Comparison of ENCODE assay signal across 8 cellular contexts in the genomic region with DNA sequence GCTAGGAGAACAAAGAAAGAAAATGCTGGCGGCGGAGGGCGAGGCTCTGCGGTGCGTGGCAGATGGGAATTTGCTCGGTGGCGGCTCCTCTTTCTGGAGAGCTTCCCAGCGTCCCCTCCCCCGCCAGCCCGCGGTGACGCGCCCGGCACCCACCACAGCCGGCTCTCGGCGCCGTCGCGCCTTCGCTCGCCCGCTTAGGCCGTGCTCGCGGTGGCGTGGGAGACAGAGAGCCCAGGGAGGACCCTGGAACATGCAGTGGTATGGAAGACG. TPM values are rescaled to one million over a fixed set of nuclear protein-coding genes. Genes with fewer than 3 reads are reported as not detected.
A peak's percentile ranks its signal among the peaks of the same experiment; 100 is the strongest.
DNase-seq lines count a peak whose midpoint lies in the region; ATAC-seq, FAIRE-seq and TF ChIP-seq lines count a peak whose summit lies in the region.

No MANE protein-coding gene starts in this region.

- peaks cover 80% of the 10 kb centered on the region for H3K4me1 ChIP-seq in OCI-LY7 (ENCODE audit: insufficient read depth, low read length, poor library complexity, severe bottlenecking)
- peaks cover 9 to 25% of the 10 kb centered on the region in 2 experiments; a peak in 4 of 5 replicates for H3K4me1 ChIP-seq in K562 (replicated peaks in 1 of 2; ENCODE audit: control insufficient read depth in 2 of 2, insufficient read depth in 2 of 2, low read length in 2 of 2)
- no peaks in the 10 kb centered on the region for H3K4me1 ChIP-seq in iPS DF 6.9 (ENCODE audit: control insufficient read depth, insufficient read depth, low read length)
- H3K4me1 ChIP-seq in rectal smooth muscle tissue (ENCODE audit: control insufficient read depth, insufficient read depth, low read length) = no peaks in the 10 kb centered on the region

- POLR2A ChIA-PET in OCI-LY7 (lab: Charles Lee) = interaction anchor here (1.0 to 2.1 kb wide), 3 partner anchors 14 to 64 kb away, joined by 4 to 8 read pairs (median 7); no protein-coding TSS in a partner anchor
- POLR2A ChIA-PET in K562 (lab: Yijun Ruan, JAX) = interaction anchor here (0.6 to 1.0 kb wide), 4 partner anchors 9 to 113 kb away, joined by 3 to 4 read pairs (median 3); no protein-coding TSS in a partner anchor

- peak; percentile 37 for ATAC-seq in HG02759 (IDR thresholded peaks at IDR 0.05; ENCODE audit: unreplicated experiment)
- peak; percentile 73 for ATAC-seq in K562

- peak overlapping the region; percentile 46 for H2AFZ ChIP-seq in OCI-LY7 (ENCODE audit: low read length)
- peak overlapping the region; percentile 95 for H2AFZ ChIP-seq in K562 (ENCODE audit: low read depth, low read length)

- TF ChIP-seq POLR2A in K562 (conservative IDR thresholded peaks at IDR 0.05) (no peak), GM12891 (IDR thresholded peaks at IDR 0.05; ENCODE audit: low read depth, low read length) (no peak)

- no peaks in the 10 kb centered on the region for H3K9me1 ChIP-seq in K562 (ENCODE audit: control insufficient read depth, insufficient read depth, low read length)

- H3K9ac ChIP-seq in K562 (ENCODE audit: insufficient read depth in 1 of 2, low read depth in 2 of 2, low read length in 2 of 2) (peak overlapping the region; percentile 60 to 88), rectal smooth muscle tissue (ENCODE audit: low read length) (peak overlapping the region; percentile 96)

- H3K36me3 ChIP-seq in OCI-LY7 (ENCODE audit: insufficient read depth, low read length) (no peaks in the 10 kb centered on the region), K562 (ENCODE audit: control insufficient read depth, insufficient read depth, low read length) (no peaks in the 10 kb centered on the region), iPS DF 6.9 (ENCODE audit: control insufficient read depth, insufficient read depth, low read length) (no peaks in the 10 kb centered on the region), rectal smooth muscle tissue (ENCODE audit: control insufficient read depth, insufficient read depth, low read length) (no peaks in the 10 kb centered on the region)

- FAIRE-seq in K562 (lab: Jason Lieb, UNC) (no peak), GM12891 (lab: Jason Lieb, UNC) (no peak)

- H3K27ac ChIP-seq in OCI-LY7 (ENCODE audit: low read depth, low read length, poor library complexity, severe bottlenecking) (peak overlapping the region; percentile 83), K562 (ENCODE audit: extremely low read depth, low read depth, low read length) (no peak overlapping the region; the same call in 2 of the 3 replicates), iPS DF 6.9 (ENCODE audit: low read length) (no peak overlapping the region), rectal smooth muscle tissue (ENCODE audit: low read depth, low read length) (peak overlapping the region; percentile 97)

- H3K9me2 ChIP-seq in OCI-LY7 (ENCODE audit: insufficient read depth, low read length) = no peaks in the 10 kb centered on the region

- no peaks in the 10 kb centered on the region for H3K9me3 ChIP-seq in OCI-LY7 (ENCODE audit: low read length)
- no peaks in the 10 kb centered on the region for H3K9me3 ChIP-seq in K562 (replicated peaks; ENCODE audit: control insufficient read depth, insufficient read depth, low read depth, low read length)
- no peaks in the 10 kb centered on the region for H3K9me3 ChIP-seq in iPS DF 6.9 (ENCODE audit: control insufficient read depth, insufficient read depth, low read length)

- intact Hi-C loops in OCI-LY7 (cut with micrococcal nuclease; ENCODE audit: unreplicated experiment) = loop anchor here (10.0 kb wide), 2 partner anchors 503 to 583 kb away; partner anchors contain the start of gene ZNF33B
- intact Hi-C loops in K562 (cut with micrococcal nuclease) = loop anchor here (5.0 to 10.0 kb wide), 3 partner anchors 65 to 327 kb away; no protein-coding TSS in a partner anchor

- peak overlapping the region; percentile 92 for H3K4me3 ChIP-seq in OCI-LY7 (ENCODE audit: low read depth, low read length, poor library complexity, severe bottlenecking)
- peak overlapping the region; percentile 87 for H3K4me3 ChIP-seq in K562
- H3K4me3 ChIP-seq in iPS DF 6.9 (ENCODE audit: low read length) = peak overlapping the region; percentile 81
- H3K4me3 ChIP-seq in rectal smooth muscle tissue (ENCODE audit: low read length) = peak overlapping the region; percentile 96

- H3K4me2 ChIP-seq in OCI-LY7 (ENCODE audit: low read length) = peak overlapping the region; percentile 89
- peak overlapping the region; percentile 91 for H3K4me2 ChIP-seq in K562 (ENCODE audit: insufficient read depth, low read length)

- WGBS in K562 (ENCODE audit: insufficient coverage, low coverage, missing lambda C conversion rate) = 17% methylated on average over 27 of the region's 28 CpGs
- WGBS in iPS DF 6.9 (ENCODE audit: insufficient coverage, insufficient read length) = no CpG with 5 or more reads among the region's 28 CpGs

- in situ Hi-C loops in K562 (cut with MboI) = no loop called here

- H3K79me2 ChIP-seq in OCI-LY7 (ENCODE audit: insufficient read depth, low read depth, low read length) = peaks cover 54% of the 10 kb centered on the region
- H3K79me2 ChIP-seq in K562 (ENCODE audit: control insufficient read depth, insufficient read depth, low read length) = peaks cover 19% of the 10 kb centered on the region; the same call in 2 of the 3 replicates

- TF ChIP-seq CTCF in OCI-LY7 (conservative IDR thresholded peaks at IDR 0.05; ENCODE audit: low read length) = no peak
- TF ChIP-seq CTCF in K562 (IDR thresholded peaks at IDR 0.05 in 2 of 3, conservative IDR thresholded peaks at IDR 0.05 in 1 of 3; ENCODE audit: insufficient read depth in 2 of 3, low read depth in 1 of 3, low read length in 3 of 3) = peak in 2 of 3 experiments; percentile 19 to 35; a peak in 1 of 6 replicates

- no peak for TF ChIP-seq RAD21 in K562 (CRISPR knock-in tag; conservative IDR thresholded peaks at IDR 0.05 in 1 of 2, IDR thresholded peaks at IDR 0.05 in 1 of 2)

- no peak for TF ChIP-seq EP300 in K562 (IDR thresholded peaks at IDR 0.05; ENCODE audit: low read length)

- BruUV-seq in OCI-LY7 (replicated peaks; lab: Mats Ljungman, UMichigan) (no TSS peak), K562 (replicated peaks; lab: Mats Ljungman, UMichigan) (no TSS peak)

- CTCF ChIA-PET in OCI-LY7 (lab: Charles Lee; ENCODE audit: unreplicated experiment) (no interaction called here), K562 (lab: Yijun Ruan, JAX; ENCODE audit: low intra/inter-chr PET ratio) (no interaction called here)

- DNase-seq in DMS153 treated with DMSO at 0.1 percent for 48 hours (lab: John Stamatoyannopoulos, UW; ENCODE audit: unreplicated experiment) (peak; percentile 9), DMS153 (lab: John Stamatoyannopoulos, UW) (no peak), OCI-LY7 (ENCODE audit: low spot score) (peak; percentile 40), K562 (ENCODE audit: extremely low read depth in 1 of 4, low spot score in 3 of 4) (peak; percentile 59 to 63 (median 61)), iPS DF 6.9 (ENCODE audit: low read depth, low spot score) (no peak), GM12891 (ENCODE audit: insufficient read length, low spot score) (no peak)

- peaks cover 0 to 6% of the 10 kb centered on the region in 2 experiments; a peak in 2 of 5 replicates for H3K27me3 ChIP-seq in K562 (ENCODE audit: control insufficient read depth in 2 of 2, insufficient read depth in 2 of 2, low read length in 2 of 2)
- H3K27me3 ChIP-seq in iPS DF 6.9 (ENCODE audit: control insufficient read depth, insufficient read depth, low read length) = no peaks in the 10 kb centered on the region
- no peaks in the 10 kb centered on the region for H3K27me3 ChIP-seq in rectal smooth muscle tissue (ENCODE audit: control insufficient read depth, insufficient read depth, low read length)

- H4K20me1 ChIP-seq in OCI-LY7 (ENCODE audit: insufficient read depth, low read length) = peaks cover 11% of the 10 kb centered on the region; the same call in 1 of the 2 replicates
- H4K20me1 ChIP-seq in K562 (replicated peaks; ENCODE audit: control insufficient read depth, insufficient read depth, low read length) = no peaks in the 10 kb centered on the region

TF ChIP-seq in K562, 482 proteins besides CTCF, POLR2A, EP300 and RAD21 (continues in another document):
- TF ChIP-seq ZBTB7A (IDR thresholded peaks at IDR 0.05; ENCODE audit: borderline replicate concordance, control insufficient read depth, low read depth, low read length) (peak; percentile 53; the same call in 1 of the 2 replicates), TBL1XR1 (IDR thresholded peaks at IDR 0.05; ENCODE audit: low read length in 2 of 2) (no peak)

TF ChIP-seq in GM12891, 5 proteins besides CTCF, POLR2A, EP300 and RAD21:
- TF ChIP-seq SPI1 (IDR thresholded peaks at IDR 0.05; ENCODE audit: low read depth, low read length) (no peak), POLR2AphosphoS5 (IDR thresholded peaks at IDR 0.05; ENCODE audit: low read depth, low read length) (no peak), TAF1 (IDR thresholded peaks at IDR 0.05; ENCODE audit: low read depth, low read length) (no peak), PAX5 (IDR thresholded peaks at IDR 0.05; ENCODE audit: insufficient read depth, low read length, severe bottlenecking) (no peak), POU2F2 (IDR thresholded peaks at IDR 0.05; ENCODE audit: low read depth, low read length) (no peak)

RNA-seq across cellular contexts. Expression of gene CSGALNACT2, which starts 0.6 kb away (rescaled TPM):
- total RNA-seq in OCI-LY7 (2014; rRNA removed; shearing (Covaris generic)) = 13.2 and 16.7 TPM in 2 replicates
- total RNA-seq in OCI-LY7 (2022) = 33.6 and 38.8 TPM in 2 replicates
- 3.4 and 12.8 TPM in 2 replicates for total RNA-seq in K562 (2011; cell fraction: chromatin; rRNA removed; ENCODE audit: low replicate concordance)
- total RNA-seq in K562 (2011; cell fraction: nucleolus; rRNA removed) = 2.3 and 3.8 TPM in 2 replicates
- 5.7 and 8.4 TPM in 2 replicates for total RNA-seq in K562 (2011; cell fraction: nucleoplasm; rRNA removed)
- total RNA-seq in K562 (2014; rRNA removed) = 2.9 and 3.3 TPM in 2 replicates
- total RNA-seq in K562 (2014; rRNA removed; fragmentation: Illumina TruSeq; extraction: Trizol) = 3.5 and 4.3 TPM in 2 replicates
- 2.6 and 3.3 TPM in 2 replicates for total RNA-seq in K562 (2015; rRNA removed; fragmentation: Illumina TruSeq; extraction: Trizol)
- 4.3 and 4.4 TPM in 2 replicates for total RNA-seq in K562 (2021)
- 4.1 and 7.3 TPM in 2 replicates for polyA plus RNA-seq in K562 (2011; rRNA removed)
- 1.3 and 2.3 TPM in 2 replicates for polyA plus RNA-seq in K562 (2011; cell fraction: cytosol; rRNA removed)
- polyA plus RNA-seq in K562 (2011; cell fraction: nucleus; rRNA removed) = 5.2 and 6.5 TPM in 2 replicates
- 3.9 and 6.2 TPM in 2 replicates for polyA plus RNA-seq in K562 (2012)
- 6.8 and 7.1 TPM in 2 replicates for polyA plus RNA-seq in K562 (2014; fragmentation: Illumina TruSeq; extraction: Trizol)
- polyA plus RNA-seq in K562 (2014; fragmentation: Nextera tagmentation; extraction: Ambion mirVana) = 1 to 10 TPM; 1.4 to 1.9 TPM
- 5.1 and 5.5 TPM in 2 replicates for polyA plus RNA-seq in K562 (2014; rRNA removed)
- 5.2 and 7.4 TPM in 2 replicates for polyA minus RNA-seq in K562 (2011; rRNA and poly(A)+ RNA removed)
- 1.1 and 2.1 TPM in 2 replicates for polyA minus RNA-seq in K562 (2011; cell fraction: cytosol; rRNA and poly(A)+ RNA removed)
- polyA minus RNA-seq in K562 (2011; cell fraction: nucleus; rRNA and poly(A)+ RNA removed) = 2.3 and 2.8 TPM in 2 replicates
- 4.2 TPM for polyA plus RNA-seq in GM12891 (2012; ENCODE audit: low read depth, missing spikeins)

Comparison
In these comparisons a context has a peak if more than half of its experiments do, and no peak if none do; other contexts are left out.
1. DNase-seq: peak in DMS153 treated with DMSO at 0.1 percent for 48 hours (single experiment), OCI-LY7 (single experiment) and K562 (4 of 4); none in DMS153 (single experiment), iPS DF 6.9 (single experiment) and GM12891 (single experiment).
2. H3K27ac ChIP-seq: peak in OCI-LY7 (single experiment) and rectal smooth muscle tissue (single experiment); none in K562 (single experiment) and iPS DF 6.9 (single experiment).
3. Peak in every context shown above with its lines, with median percentiles within 50 percentile points of each other: H3K4me3 ChIP-seq.